In genomic region chr11:22742149-22742548, GRCh38 we compare ENCODE assay signal across 18 cellular contexts.
A peak's percentile ranks its signal among the peaks of the same experiment; 100 is the strongest.
DNase-seq lines count a peak whose midpoint lies in the region; FAIRE-seq and TF ChIP-seq lines count a peak whose summit lies in the region.
"Had no signal": no experiment of that assay in that cellular context is flagged by ENCODE, and none has a peak within 500 bp of the region (broad histone marks: within the 10 kb centered on the region; RNA-seq: fewer than 3 reads in every experiment).

No MANE protein-coding gene starts in this region.

- H3K9ac ChIP-seq in OCI-LY3 (ENCODE audit: low read length) = no peak overlapping the region

- no peak overlapping the region for H3K4me3 Mint-ChIP-seq in activated naive CD4-positive, alpha-beta T cell treated with anti-CD3 and anti-CD28 coated beads for 36 hours
- no peak overlapping the region for H3K4me3 Mint-ChIP-seq in activated naive CD4-positive, alpha-beta T cell treated with anti-CD3 and anti-CD28 coated beads, Interleukin-2, amount 10 ng/mL, durations not matched to agents 7 days and 5 days
- no peak overlapping the region for H3K4me3 Mint-ChIP-seq in mesothelial cell of epicardium
- H3K4me3 Mint-ChIP-seq: H9 had no signal

- no peak overlapping the region for H3K27ac ChIP-seq in OCI-LY3 (ENCODE audit: low read length)
- no peak overlapping the region for H3K27ac ChIP-seq in small intestine (ENCODE audit: low read depth in 1 of 2, low read length in 1 of 2)
- H3K27ac ChIP-seq in testis = no peak overlapping the region

- H3K4me3 ChIP-seq in OCI-LY3 (ENCODE audit: low read length) = no peak overlapping the region
- no peak overlapping the region for H3K4me3 ChIP-seq in small intestine (ENCODE audit: low read depth in 1 of 2, low read length in 2 of 2)
- no peak overlapping the region for H3K4me3 ChIP-seq in testis

- H2AFZ ChIP-seq in OCI-LY3 (ENCODE audit: low read depth, low read length) = 0 out of 2 replicates have a peak overlapping the region, but pooled peaks have one; percentile 57

- H3K27me3 ChIP-seq in OCI-LY3 (ENCODE audit: low read depth, low read length) (no peaks in the 10 kb centered on the region), small intestine (ENCODE audit: control insufficient read depth in 2 of 2, insufficient read depth in 2 of 2, low read length in 2 of 2) (no peaks in the 10 kb centered on the region), testis (no peaks in the 10 kb centered on the region)

- peak overlapping the region; percentile 39 for H3K27ac Mint-ChIP-seq in activated naive CD4-positive, alpha-beta T cell treated with anti-CD3 and anti-CD28 coated beads for 36 hours
- H3K27ac Mint-ChIP-seq in activated naive CD4-positive, alpha-beta T cell treated with anti-CD3 and anti-CD28 coated beads, Interleukin-2, amount 10 ng/mL, durations not matched to agents 7 days and 5 days = no peak overlapping the region
- peak overlapping the region; percentile 27 for H3K27ac Mint-ChIP-seq in mesothelial cell of epicardium
- H3K27ac Mint-ChIP-seq: H9 had no signal

- H3K4me1 ChIP-seq in OCI-LY3 (ENCODE audit: low read length) = peaks cover 9% of the 10 kb centered on the region; the same call in 1 of the 2 replicates
- no peaks in the 10 kb centered on the region for H3K4me1 ChIP-seq in small intestine (ENCODE audit: control insufficient read depth in 2 of 2, insufficient read depth in 1 of 2, low read depth in 1 of 2, low read length in 1 of 2)
- no peaks in the 10 kb centered on the region for H3K4me1 ChIP-seq in testis
- H3K4me1 ChIP-seq: Caco-2 had no signal

- H3K4me2 ChIP-seq in OCI-LY3 (ENCODE audit: low read length) = no peak overlapping the region

- TF ChIP-seq CTCF in OCI-LY3 (IDR thresholded peaks at IDR 0.05; ENCODE audit: low read depth, low read length) (no peak), mesothelial cell of epicardium (IDR thresholded peaks at IDR 0.05; ENCODE audit: unreplicated experiment) (no peak), testis (IDR thresholded peaks at IDR 0.05) (no peak)

- FAIRE-seq in small intestine (lab: Jason Lieb, UNC) = no peak
- FAIRE-seq: RCC 7860 had no signal

- WGBS in small intestine, 3 donors = 56 to 79% (median 72%) methylated on average over 2 of the region's 2 CpGs
- WGBS in testis, 2 donors = 57 to 62% methylated on average over 2 of the region's 2 CpGs

- H3K36me3 Mint-ChIP-seq in activated naive CD4-positive, alpha-beta T cell treated with anti-CD3 and anti-CD28 coated beads for 36 hours (ENCODE audit: low read depth) = no peaks in the 10 kb centered on the region
- H3K36me3 Mint-ChIP-seq in activated naive CD4-positive, alpha-beta T cell treated with anti-CD3 and anti-CD28 coated beads, Interleukin-2, amount 10 ng/mL, durations not matched to agents 7 days and 5 days = no peaks in the 10 kb centered on the region
- H3K36me3 Mint-ChIP-seq in mesothelial cell of epicardium = peaks cover 9% of the 10 kb centered on the region

- peak; percentile 11 for DNase-seq in activated naive CD4-positive, alpha-beta T cell treated with anti-CD3 and anti-CD28 coated beads for 36 hours
- DNase-seq in activated naive CD4-positive, alpha-beta T cell treated with anti-CD3 and anti-CD28 coated beads, Interleukin-2, amount 10 ng/mL, durations not matched to agents 7 days and 5 days = no peak
- DNase-seq in mesothelial cell of epicardium (ENCODE audit: low spot score in 2 of 2, unreplicated experiment in 2 of 2) (no peak), small intestine (no peak), NCI-H1436 treated with DMSO at 0.1 percent for 48 hours (lab: John Stamatoyannopoulos, UW) (no peak), testis (no peak)
- DNase-seq: Caco-2, DMS153, EL, H9, Kasumi-1, MM.1S, NCI-H1105, NCI-H187 treated with DMSO at 0.1 percent for 48 hours, NCI-H774, SHP77 had no signal

- intact Hi-C loops in activated naive CD4-positive, alpha-beta T cell treated with anti-CD3 and anti-CD28 coated beads for 36 hours (cut with micrococcal nuclease) = loop anchor here (1.0 kb wide), 2 partner anchors 11 to 39 kb away; no protein-coding TSS in a partner anchor
- intact Hi-C loops in testis (cut with DNase I; ENCODE audit: low total_unique reads) = no loop called here

- H3K79me2 ChIP-seq in OCI-LY3 (ENCODE audit: low read length) = no peaks in the 10 kb centered on the region

- no peak for TF ChIP-seq POLR2A in testis (IDR thresholded peaks at IDR 0.05)

- peaks cover 18% of the 10 kb centered on the region for H3K27me3 Mint-ChIP-seq in activated naive CD4-positive, alpha-beta T cell treated with anti-CD3 and anti-CD28 coated beads for 36 hours (ENCODE audit: low read depth)
- H3K27me3 Mint-ChIP-seq in activated naive CD4-positive, alpha-beta T cell treated with anti-CD3 and anti-CD28 coated beads, Interleukin-2, amount 10 ng/mL, durations not matched to agents 7 days and 5 days = peaks cover 4% of the 10 kb centered on the region
- peaks cover 3% of the 10 kb centered on the region for H3K27me3 Mint-ChIP-seq in mesothelial cell of epicardium (ENCODE audit: low read depth)

- H3K9me3 ChIP-seq in OCI-LY3 (ENCODE audit: insufficient read depth, low read length) (no peaks in the 10 kb centered on the region), small intestine (ENCODE audit: control insufficient read depth, low read depth) (no peaks in the 10 kb centered on the region), testis (no peaks in the 10 kb centered on the region)
- H3K9me3 ChIP-seq: Caco-2 had no signal

- peaks cover 6% of the 10 kb centered on the region for H3K4me1 Mint-ChIP-seq in activated naive CD4-positive, alpha-beta T cell treated with anti-CD3 and anti-CD28 coated beads for 36 hours (ENCODE audit: low read depth)
- peaks cover 2% of the 10 kb centered on the region for H3K4me1 Mint-ChIP-seq in activated naive CD4-positive, alpha-beta T cell treated with anti-CD3 and anti-CD28 coated beads, Interleukin-2, amount 10 ng/mL, durations not matched to agents 7 days and 5 days
- peaks cover 18% of the 10 kb centered on the region for H3K4me1 Mint-ChIP-seq in mesothelial cell of epicardium
- H3K4me1 Mint-ChIP-seq: H9 had no signal

- H3K36me3 ChIP-seq in OCI-LY3 (replicated peaks; ENCODE audit: low read depth, low read length) (no peaks in the 10 kb centered on the region), small intestine (ENCODE audit: control insufficient read depth in 2 of 2, insufficient read depth in 2 of 2, low read length in 2 of 2) (no peaks in the 10 kb centered on the region), testis (ENCODE audit: low read depth, missing control alignments) (no peaks in the 10 kb centered on the region)

- no peaks in the 10 kb centered on the region for H3K9me3 Mint-ChIP-seq in activated naive CD4-positive, alpha-beta T cell treated with anti-CD3 and anti-CD28 coated beads for 36 hours
- no peaks in the 10 kb centered on the region for H3K9me3 Mint-ChIP-seq in activated naive CD4-positive, alpha-beta T cell treated with anti-CD3 and anti-CD28 coated beads, Interleukin-2, amount 10 ng/mL, durations not matched to agents 7 days and 5 days
- peaks cover 15% of the 10 kb centered on the region for H3K9me3 Mint-ChIP-seq in mesothelial cell of epicardium
- H3K9me3 Mint-ChIP-seq: H9 had no signal

- CTCF ChIA-PET in activated naive CD4-positive, alpha-beta T cell treated with anti-CD3 and anti-CD28 coated beads for 36 hours (lab: Charles Lee) = interaction anchor here (0.8 kb wide), 1 partner anchor 87 kb away, joined by 3 read pairs; the partner anchor contains the start of gene SVIP
- CTCF ChIA-PET in activated naive CD4-positive, alpha-beta T cell treated with anti-CD3 and anti-CD28 coated beads, Interleukin-2, amount 10 ng/mL, durations not matched to agents 7 days and 5 days (lab: Charles Lee) = no interaction called here

- H4K20me1 ChIP-seq in OCI-LY3 (ENCODE audit: insufficient read depth, low read length) = no peaks in the 10 kb centered on the region
